In the genomic region with DNA sequence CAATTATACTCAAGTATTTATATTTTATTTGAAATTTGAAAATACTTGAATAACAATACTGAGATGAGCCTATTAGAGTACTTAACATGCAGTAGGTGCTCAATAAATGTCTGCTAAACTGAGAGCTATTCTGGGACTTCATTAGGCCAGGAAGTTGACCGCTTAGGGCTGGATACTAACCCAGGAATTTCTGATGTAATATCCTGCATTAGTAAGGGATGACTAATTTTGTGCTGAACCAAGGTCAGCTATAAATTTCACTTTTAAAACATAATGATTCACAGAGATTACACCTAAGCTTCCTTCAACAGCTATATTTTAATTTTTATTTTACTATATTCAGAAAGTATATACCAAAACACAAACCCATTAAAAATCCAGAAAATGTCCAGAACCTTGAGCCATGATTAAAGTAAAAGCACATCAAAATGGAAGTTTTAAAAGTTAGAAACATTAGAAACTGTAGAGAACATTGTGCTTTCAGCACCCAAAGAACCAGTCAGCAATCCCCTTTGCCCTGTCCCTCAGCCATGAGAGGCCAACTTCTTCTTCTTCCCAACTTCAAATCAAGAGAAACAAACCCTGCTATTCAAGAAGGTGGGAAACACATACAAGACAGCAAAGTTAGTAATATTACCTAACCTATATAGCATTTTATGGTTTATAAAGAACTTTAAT, we compare ENCODE assay signal across 1 cellular context.
TF ChIP-seq lines count a peak whose summit lies in the region.

No MANE protein-coding gene starts in this region.

TF ChIP-seq in K562, 482 proteins besides CTCF, POLR2A, EP300 and RAD21 (continued from another document and continues in another):
- TF ChIP-seq ATF7 (IDR thresholded peaks at IDR 0.05) (peak; percentile 38; the same call in 1 of the 2 replicates), KLF6 (CRISPR knock-in tag; IDR thresholded peaks at IDR 0.05; ENCODE audit: borderline replicate concordance) (no peak), ZNF644 (tag; IDR thresholded peaks at IDR 0.05; ENCODE audit: low read depth) (no peak), JUND (IDR thresholded peaks at IDR 0.05; ENCODE audit: borderline replicate concordance, low read depth, low read length) (peak; percentile 64; the same call in 1 of the 2 replicates), JUND (tag; IDR thresholded peaks at IDR 0.05; ENCODE audit: borderline replicate concordance, low read depth, low read length) (peak; percentile 31; the same call in 1 of the 3 replicates), KHSRP (IDR thresholded peaks at IDR 0.05) (no peak), GABPB1 (CRISPR knock-in tag; IDR thresholded peaks at IDR 0.05) (no peak), ZNF354B (CRISPR knock-in tag; IDR thresholded peaks at IDR 0.05) (no peak), NCOA4 (IDR thresholded peaks at IDR 0.05; ENCODE audit: partially characterized antibody) (no peak), RBM25 (IDR thresholded peaks at IDR 0.05; ENCODE audit: low read depth, low read length, severe bottlenecking) (peak; percentile 15), ZBTB7A (IDR thresholded peaks at IDR 0.05; ENCODE audit: borderline replicate concordance, control insufficient read depth, low read depth, low read length) (no peak), LCOR (CRISPR knock-in tag; IDR thresholded peaks at IDR 0.05) (no peak), BCL6 (CRISPR knock-in tag; IDR thresholded peaks at IDR 0.05) (no peak), JUNB (CRISPR knock-in tag; conservative IDR thresholded peaks at IDR 0.05) (no peak), CBX2 (IDR thresholded peaks at IDR 0.05; ENCODE audit: insufficient read depth, low read length, poor library complexity, severe bottlenecking) (no peak), NFXL1 (CRISPR knock-in tag; IDR thresholded peaks at IDR 0.05) (no peak), ZKSCAN1 (IDR thresholded peaks at IDR 0.05; ENCODE audit: low read depth, low read length) (no peak), PTBP1 (IDR thresholded peaks at IDR 0.05; ENCODE audit: low read depth, low read length) (no peak), HMG20A (CRISPR knock-in tag; conservative IDR thresholded peaks at IDR 0.05) (no peak), SMARCA5 (IDR thresholded peaks at IDR 0.05) (no peak), ZNF830 (CRISPR knock-in tag; IDR thresholded peaks at IDR 0.05) (no peak), ZNF583 (CRISPR knock-in tag; IDR thresholded peaks at IDR 0.05) (no peak), TBP (optimal IDR thresholded peaks at IDR 0.05; ENCODE audit: low read depth, low read length) (no peak), CCAR2 (IDR thresholded peaks at IDR 0.05; ENCODE audit: low read depth, low read length) (no peak), ZNF589 (CRISPR knock-in tag; IDR thresholded peaks at IDR 0.05; ENCODE audit: low read depth) (peak; percentile 82), SOX6 (IDR thresholded peaks at IDR 0.05) (0 out of 2 replicates have a peak, but pooled peaks have one; percentile 16), ZNF197 (CRISPR knock-in tag; IDR thresholded peaks at IDR 0.05; ENCODE audit: low read depth) (no peak), BACH1 (tag; IDR thresholded peaks at IDR 0.05) (peak; percentile 40; the same call in 1 of the 2 replicates)
- TF ChIP-seq, protein P1, sequence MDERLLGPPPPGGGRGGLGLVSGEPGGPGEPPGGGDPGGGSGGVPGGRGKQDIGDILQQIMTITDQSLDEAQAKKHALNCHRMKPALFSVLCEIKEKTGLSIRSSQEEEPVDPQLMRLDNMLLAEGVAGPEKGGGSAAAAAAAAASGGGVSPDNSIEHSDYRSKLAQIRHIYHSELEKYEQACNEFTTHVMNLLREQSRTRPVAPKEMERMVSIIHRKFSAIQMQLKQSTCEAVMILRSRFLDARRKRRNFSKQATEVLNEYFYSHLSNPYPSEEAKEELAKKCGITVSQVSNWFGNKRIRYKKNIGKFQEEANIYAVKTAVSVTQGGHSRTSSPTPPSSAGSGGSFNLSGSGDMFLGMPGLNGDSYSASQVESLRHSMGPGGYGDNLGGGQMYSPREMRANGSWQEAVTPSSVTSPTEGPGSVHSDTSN (CRISPR knock-in tag; IDR thresholded peaks at IDR 0.05; ENCODE audit: low read depth) = no peak
- TF ChIP-seq, protein P1 (tag; conservative IDR thresholded peaks at IDR 0.05; ENCODE audit: low read depth) = no peak
- TF ChIP-seq, protein P2, sequence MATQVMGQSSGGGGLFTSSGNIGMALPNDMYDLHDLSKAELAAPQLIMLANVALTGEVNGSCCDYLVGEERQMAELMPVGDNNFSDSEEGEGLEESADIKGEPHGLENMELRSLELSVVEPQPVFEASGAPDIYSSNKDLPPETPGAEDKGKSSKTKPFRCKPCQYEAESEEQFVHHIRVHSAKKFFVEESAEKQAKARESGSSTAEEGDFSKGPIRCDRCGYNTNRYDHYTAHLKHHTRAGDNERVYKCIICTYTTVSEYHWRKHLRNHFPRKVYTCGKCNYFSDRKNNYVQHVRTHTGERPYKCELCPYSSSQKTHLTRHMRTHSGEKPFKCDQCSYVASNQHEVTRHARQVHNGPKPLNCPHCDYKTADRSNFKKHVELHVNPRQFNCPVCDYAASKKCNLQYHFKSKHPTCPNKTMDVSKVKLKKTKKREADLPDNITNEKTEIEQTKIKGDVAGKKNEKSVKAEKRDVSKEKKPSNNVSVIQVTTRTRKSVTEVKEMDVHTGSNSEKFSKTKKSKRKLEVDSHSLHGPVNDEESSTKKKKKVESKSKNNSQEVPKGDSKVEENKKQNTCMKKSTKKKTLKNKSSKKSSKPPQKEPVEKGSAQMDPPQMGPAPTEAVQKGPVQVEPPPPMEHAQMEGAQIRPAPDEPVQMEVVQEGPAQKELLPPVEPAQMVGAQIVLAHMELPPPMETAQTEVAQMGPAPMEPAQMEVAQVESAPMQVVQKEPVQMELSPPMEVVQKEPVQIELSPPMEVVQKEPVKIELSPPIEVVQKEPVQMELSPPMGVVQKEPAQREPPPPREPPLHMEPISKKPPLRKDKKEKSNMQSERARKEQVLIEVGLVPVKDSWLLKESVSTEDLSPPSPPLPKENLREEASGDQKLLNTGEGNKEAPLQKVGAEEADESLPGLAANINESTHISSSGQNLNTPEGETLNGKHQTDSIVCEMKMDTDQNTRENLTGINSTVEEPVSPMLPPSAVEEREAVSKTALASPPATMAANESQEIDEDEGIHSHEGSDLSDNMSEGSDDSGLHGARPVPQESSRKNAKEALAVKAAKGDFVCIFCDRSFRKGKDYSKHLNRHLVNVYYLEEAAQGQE (CRISPR knock-in tag; IDR thresholded peaks at IDR 0.05; ENCODE audit: low read depth) = no peak
- TF ChIP-seq, protein P3, sequence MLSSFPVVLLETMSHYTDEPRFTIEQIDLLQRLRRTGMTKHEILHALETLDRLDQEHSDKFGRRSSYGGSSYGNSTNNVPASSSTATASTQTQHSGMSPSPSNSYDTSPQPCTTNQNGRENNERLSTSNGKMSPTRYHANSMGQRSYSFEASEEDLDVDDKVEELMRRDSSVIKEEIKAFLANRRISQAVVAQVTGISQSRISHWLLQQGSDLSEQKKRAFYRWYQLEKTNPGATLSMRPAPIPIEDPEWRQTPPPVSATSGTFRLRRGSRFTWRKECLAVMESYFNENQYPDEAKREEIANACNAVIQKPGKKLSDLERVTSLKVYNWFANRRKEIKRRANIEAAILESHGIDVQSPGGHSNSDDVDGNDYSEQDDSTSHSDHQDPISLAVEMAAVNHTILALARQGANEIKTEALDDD (IDR thresholded peaks at IDR 0.05) = 0 out of 2 replicates have a peak, but pooled peaks have one; percentile 23
- TF ChIP-seq, protein P4, sequence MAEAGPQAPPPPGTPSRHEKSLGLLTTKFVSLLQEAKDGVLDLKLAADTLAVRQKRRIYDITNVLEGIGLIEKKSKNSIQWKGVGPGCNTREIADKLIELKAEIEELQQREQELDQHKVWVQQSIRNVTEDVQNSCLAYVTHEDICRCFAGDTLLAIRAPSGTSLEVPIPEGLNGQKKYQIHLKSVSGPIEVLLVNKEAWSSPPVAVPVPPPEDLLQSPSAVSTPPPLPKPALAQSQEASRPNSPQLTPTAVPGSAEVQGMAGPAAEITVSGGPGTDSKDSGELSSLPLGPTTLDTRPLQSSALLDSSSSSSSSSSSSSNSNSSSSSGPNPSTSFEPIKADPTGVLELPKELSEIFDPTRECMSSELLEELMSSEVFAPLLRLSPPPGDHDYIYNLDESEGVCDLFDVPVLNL (CRISPR knock-in tag; IDR thresholded peaks at IDR 0.05; ENCODE audit: low read depth) = no peak
- TF ChIP-seq, protein P5, sequence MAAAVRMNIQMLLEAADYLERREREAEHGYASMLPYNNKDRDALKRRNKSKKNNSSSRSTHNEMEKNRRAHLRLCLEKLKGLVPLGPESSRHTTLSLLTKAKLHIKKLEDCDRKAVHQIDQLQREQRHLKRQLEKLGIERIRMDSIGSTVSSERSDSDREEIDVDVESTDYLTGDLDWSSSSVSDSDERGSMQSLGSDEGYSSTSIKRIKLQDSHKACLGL (CRISPR knock-in tag; IDR thresholded peaks at IDR 0.05; ENCODE audit: borderline replicate concordance, poor library complexity, severe bottlenecking) = no peak
- TF ChIP-seq, protein P6, sequence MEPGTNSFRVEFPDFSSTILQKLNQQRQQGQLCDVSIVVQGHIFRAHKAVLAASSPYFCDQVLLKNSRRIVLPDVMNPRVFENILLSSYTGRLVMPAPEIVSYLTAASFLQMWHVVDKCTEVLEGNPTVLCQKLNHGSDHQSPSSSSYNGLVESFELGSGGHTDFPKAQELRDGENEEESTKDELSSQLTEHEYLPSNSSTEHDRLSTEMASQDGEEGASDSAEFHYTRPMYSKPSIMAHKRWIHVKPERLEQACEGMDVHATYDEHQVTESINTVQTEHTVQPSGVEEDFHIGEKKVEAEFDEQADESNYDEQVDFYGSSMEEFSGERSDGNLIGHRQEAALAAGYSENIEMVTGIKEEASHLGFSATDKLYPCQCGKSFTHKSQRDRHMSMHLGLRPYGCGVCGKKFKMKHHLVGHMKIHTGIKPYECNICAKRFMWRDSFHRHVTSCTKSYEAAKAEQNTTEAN (CRISPR knock-in tag; IDR thresholded peaks at IDR 0.05) = no peak
- TF ChIP-seq, protein P7, sequence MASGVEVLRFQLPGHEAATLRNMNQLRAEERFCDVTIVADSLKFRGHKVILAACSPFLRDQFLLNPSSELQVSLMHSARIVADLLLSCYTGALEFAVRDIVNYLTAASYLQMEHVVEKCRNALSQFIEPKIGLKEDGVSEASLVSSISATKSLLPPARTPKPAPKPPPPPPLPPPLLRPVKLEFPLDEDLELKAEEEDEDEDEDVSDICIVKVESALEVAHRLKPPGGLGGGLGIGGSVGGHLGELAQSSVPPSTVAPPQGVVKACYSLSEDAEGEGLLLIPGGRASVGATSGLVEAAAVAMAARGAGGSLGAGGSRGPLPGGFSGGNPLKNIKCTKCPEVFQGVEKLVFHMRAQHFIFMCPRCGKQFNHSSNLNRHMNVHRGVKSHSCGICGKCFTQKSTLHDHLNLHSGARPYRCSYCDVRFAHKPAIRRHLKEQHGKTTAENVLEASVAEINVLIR (CRISPR knock-in tag; IDR thresholded peaks at IDR 0.05) = 0 out of 2 replicates have a peak, but pooled peaks have one; percentile 13
- TF ChIP-seq, protein P8, sequence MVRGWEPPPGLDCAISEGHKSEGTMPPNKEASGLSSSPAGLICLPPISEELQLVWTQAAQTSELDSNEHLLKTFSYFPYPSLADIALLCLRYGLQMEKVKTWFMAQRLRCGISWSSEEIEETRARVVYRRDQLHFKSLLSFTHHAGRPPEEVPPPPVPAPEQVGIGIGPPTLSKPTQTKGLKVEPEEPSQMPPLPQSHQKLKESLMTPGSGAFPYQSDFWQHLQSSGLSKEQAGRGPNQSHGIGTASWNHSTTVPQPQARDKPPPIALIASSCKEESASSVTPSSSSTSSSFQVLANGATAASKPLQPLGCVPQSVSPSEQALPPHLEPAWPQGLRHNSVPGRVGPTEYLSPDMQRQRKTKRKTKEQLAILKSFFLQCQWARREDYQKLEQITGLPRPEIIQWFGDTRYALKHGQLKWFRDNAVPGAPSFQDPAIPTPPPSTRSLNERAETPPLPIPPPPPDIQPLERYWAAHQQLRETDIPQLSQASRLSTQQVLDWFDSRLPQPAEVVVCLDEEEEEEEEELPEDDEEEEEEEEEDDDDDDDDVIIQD (CRISPR knock-in tag; IDR thresholded peaks at IDR 0.05) = no peak
- TF ChIP-seq, protein P9, sequence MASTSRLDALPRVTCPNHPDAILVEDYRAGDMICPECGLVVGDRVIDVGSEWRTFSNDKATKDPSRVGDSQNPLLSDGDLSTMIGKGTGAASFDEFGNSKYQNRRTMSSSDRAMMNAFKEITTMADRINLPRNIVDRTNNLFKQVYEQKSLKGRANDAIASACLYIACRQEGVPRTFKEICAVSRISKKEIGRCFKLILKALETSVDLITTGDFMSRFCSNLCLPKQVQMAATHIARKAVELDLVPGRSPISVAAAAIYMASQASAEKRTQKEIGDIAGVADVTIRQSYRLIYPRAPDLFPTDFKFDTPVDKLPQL (IDR thresholded peaks at IDR 0.05; ENCODE audit: extremely low read depth, insufficient read length) = no peak
- TF ChIP-seq, protein P10, sequence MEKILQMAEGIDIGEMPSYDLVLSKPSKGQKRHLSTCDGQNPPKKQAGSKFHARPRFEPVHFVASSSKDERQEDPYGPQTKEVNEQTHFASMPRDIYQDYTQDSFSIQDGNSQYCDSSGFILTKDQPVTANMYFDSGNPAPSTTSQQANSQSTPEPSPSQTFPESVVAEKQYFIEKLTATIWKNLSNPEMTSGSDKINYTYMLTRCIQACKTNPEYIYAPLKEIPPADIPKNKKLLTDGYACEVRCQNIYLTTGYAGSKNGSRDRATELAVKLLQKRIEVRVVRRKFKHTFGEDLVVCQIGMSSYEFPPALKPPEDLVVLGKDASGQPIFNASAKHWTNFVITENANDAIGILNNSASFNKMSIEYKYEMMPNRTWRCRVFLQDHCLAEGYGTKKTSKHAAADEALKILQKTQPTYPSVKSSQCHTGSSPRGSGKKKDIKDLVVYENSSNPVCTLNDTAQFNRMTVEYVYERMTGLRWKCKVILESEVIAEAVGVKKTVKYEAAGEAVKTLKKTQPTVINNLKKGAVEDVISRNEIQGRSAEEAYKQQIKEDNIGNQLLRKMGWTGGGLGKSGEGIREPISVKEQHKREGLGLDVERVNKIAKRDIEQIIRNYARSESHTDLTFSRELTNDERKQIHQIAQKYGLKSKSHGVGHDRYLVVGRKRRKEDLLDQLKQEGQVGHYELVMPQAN (IDR thresholded peaks at IDR 0.05; ENCODE audit: borderline replicate concordance) = no peak
